ENCODE assay signal across 8 cellular contexts in genomic region chr5:119452060-119452372, GRCh38.
DNase-seq lines count a peak whose midpoint lies in the region; ATAC-seq and TF ChIP-seq lines count a peak whose summit lies in the region.

No MANE protein-coding gene starts in this region.

- H3K9me3 Mint-ChIP-seq in nephron = peaks cover 18% of the 10 kb centered on the region

- H3K4me3 ChIP-seq in BLaER1 (peak overlapping the region; percentile 79), coronary artery (peak overlapping the region; percentile 91)

- H4K20me1 ChIP-seq in BLaER1 = no peaks in the 10 kb centered on the region

- H3K4me1 Mint-ChIP-seq in nephron = peaks cover 8% of the 10 kb centered on the region

- H3K27me3 Mint-ChIP-seq in nephron (ENCODE audit: low read depth) = no peaks in the 10 kb centered on the region

- H3K9me3 ChIP-seq in BLaER1 (peaks cover 24% of the 10 kb centered on the region), KOPT-K1 (ENCODE audit: insufficient read depth, low read length, poor library complexity, severe bottlenecking) (peaks cover 20% of the 10 kb centered on the region)

- peaks cover 11% of the 10 kb centered on the region for H3K36me3 Mint-ChIP-seq in nephron (ENCODE audit: low read depth)

- peak overlapping the region; percentile 25 to 83 (median 56) for H3K27ac Mint-ChIP-seq in nephron

- peak overlapping the region; percentile 80; the same call in 1 of the 2 replicates for H3K9ac ChIP-seq in BLaER1

- peaks cover 23% of the 10 kb centered on the region for H3K4me1 ChIP-seq in BLaER1

- TF ChIP-seq CTCF in coronary artery (IDR thresholded peaks at IDR 0.05) = no peak
- TF ChIP-seq CTCF in nephron (IDR thresholded peaks at IDR 0.05; ENCODE audit: unreplicated experiment in 3 of 3) = no peak

- peak overlapping the region; percentile 79 for H3K27ac ChIP-seq in BLaER1
- peak overlapping the region; percentile 75 for H3K27ac ChIP-seq in KOPT-K1 (ENCODE audit: low read depth, low read length, poor library complexity, severe bottlenecking)
- H3K27ac ChIP-seq in coronary artery = peak overlapping the region in 1 of 2 donors; percentile 92

- H3K4me3 Mint-ChIP-seq in nephron = peak overlapping the region; percentile 95 to 98 (median 96)

- ATAC-seq in HG03520 (IDR thresholded peaks at IDR 0.05; ENCODE audit: unreplicated experiment) = no peak
- no peak for ATAC-seq in GM21576 (IDR thresholded peaks at IDR 0.05; ENCODE audit: unreplicated experiment)

- peak overlapping the region; percentile 76 for H3K4me2 ChIP-seq in BLaER1

- DNase-seq in coronary artery (ENCODE audit: low spot score) = no peak
- DNase-seq in RPMI8226 = no peak
- DNase-seq in HCEC 1CT = no peak

- no peaks in the 10 kb centered on the region for H3K27me3 ChIP-seq in BLaER1

- H3K36me3 ChIP-seq in BLaER1 = peaks cover 8% of the 10 kb centered on the region; the same call in 1 of the 2 replicates
- H3K36me3 ChIP-seq in KOPT-K1 (ENCODE audit: insufficient read depth, low read length) = peaks cover 3% of the 10 kb centered on the region; the same call in 1 of the 2 replicates
